ENCODE assay signal across 9 cellular contexts in genomic region chr16:2507052-2507678, GRCh38. TPM values are rescaled to one million over a fixed set of nuclear protein-coding genes. Genes with fewer than 3 reads are reported as not detected.
A peak's percentile ranks its signal among the peaks of the same experiment; 100 is the strongest.
DNase-seq lines count a peak whose midpoint lies in the region; ATAC-seq and TF ChIP-seq lines count a peak whose summit lies in the region.
"Had no signal": no experiment of that assay in that cellular context is flagged by ENCODE, and none has a peak within 500 bp of the region (broad histone marks: within the 10 kb centered on the region; RNA-seq: fewer than 3 reads in every experiment).

No MANE protein-coding gene starts in this region.

- H3K27ac ChIP-seq in HL-60 (replicated peaks) = peak overlapping the region; percentile 78
- H3K27ac ChIP-seq in substantia nigra (ENCODE audit: low read depth, low read length, poor library complexity, severe bottlenecking) = peak overlapping the region; percentile 63
- H3K27ac ChIP-seq: vagina had no signal

- H3K27me3 Mint-ChIP-seq in effector memory CD8-positive, alpha-beta T cell = no peaks in the 10 kb centered on the region

- no peaks in the 10 kb centered on the region for H3K9me3 Mint-ChIP-seq in effector memory CD8-positive, alpha-beta T cell

- H3K4me1 Mint-ChIP-seq in effector memory CD8-positive, alpha-beta T cell (ENCODE audit: low read depth in 2 of 2) = peaks cover 0 to 2% of the 10 kb centered on the region in 2 donors

- peak; percentile 68 for DNase-seq in GM19240 (ENCODE audit: insufficient read length, low spot score)
- DNase-seq in HL-60 (ENCODE audit: low read depth in 1 of 2, low spot score in 1 of 2) = peak; percentile 79 to 87
- DNase-seq in effector memory CD8-positive, alpha-beta T cell = no peak
- peak in 7 of 49 donors; percentile 21 to 56 (median 37) for DNase-seq in substantia nigra (lab: John Stamatoyannopoulos, UW)
- DNase-seq in amniotic stem cell (lab: John Stamatoyannopoulos, UW) = no peak
- DNase-seq in cerebellum (ENCODE audit: low spot score) = no peak

- TF ChIP-seq CTCF in HL-60 (IDR thresholded peaks at IDR 0.05; ENCODE audit: insufficient read depth, low read length) = no peak

- no peak overlapping the region for H3K4me3 ChIP-seq in HL-60 (replicated peaks; ENCODE audit: insufficient read depth, low read length)
- H3K4me3 ChIP-seq: vagina had no signal

- H3K36me3 Mint-ChIP-seq in effector memory CD8-positive, alpha-beta T cell (ENCODE audit: insufficient read depth) = peaks cover 6% of the 10 kb centered on the region

- peak; percentile 44 for ATAC-seq in effector memory CD8-positive, alpha-beta T cell (replicated peaks)
- no peak for ATAC-seq in HG03432 (IDR thresholded peaks at IDR 0.05; ENCODE audit: unreplicated experiment)

- no peak overlapping the region for H3K4me3 Mint-ChIP-seq in effector memory CD8-positive, alpha-beta T cell

- no peaks in the 10 kb centered on the region for H3K27me3 ChIP-seq in HL-60 (ENCODE audit: insufficient read depth, poor library complexity, severe bottlenecking)
- H3K27me3 ChIP-seq: vagina had no signal

- H3K27ac Mint-ChIP-seq in effector memory CD8-positive, alpha-beta T cell = no peak overlapping the region

RNA-seq across cellular contexts. Expression of gene ATP6V0C, which starts 6.6 kb away (rescaled TPM):
- total RNA-seq in cerebellum = 23.9 TPM

RNA-seq across cellular contexts. Expression of gene AMDHD2, which starts 13.0 kb away (rescaled TPM):
- total RNA-seq in cerebellum = 22.3 TPM

RNA-seq across cellular contexts. Expression of gene CEMP1, which starts 24.0 kb away (rescaled TPM):
- total RNA-seq in cerebellum = not detected
- total RNA-seq: pulmonary artery endothelial cell, vagina had no signal

RNA-seq across cellular contexts. Expression of gene PDPK1, which starts 30.7 kb away (rescaled TPM):
- total RNA-seq in cerebellum = 29.7 TPM

RNA-seq across cellular contexts. Expression of gene TBC1D24, which starts 32.2 kb away (rescaled TPM):
- 30.4 TPM for total RNA-seq in cerebellum

Comparison
In these comparisons a context has a peak if more than half of its experiments do, and no peak if none do; other contexts are left out.
1. DNase-seq: peak in GM19240 (single experiment) and HL-60 (2 of 2); none in effector memory CD8-positive, alpha-beta T cell (0 of 3), amniotic stem cell (single experiment) and cerebellum (single experiment).